In genomic region chr7:140005754-140006503, GRCh38 we compare ENCODE assay signal across 9 cellular contexts. TPM values are rescaled to one million over a fixed set of nuclear protein-coding genes. Genes with fewer than 3 reads are reported as not detected.
A peak's percentile ranks its signal among the peaks of the same experiment; 100 is the strongest.
DNase-seq lines count a peak whose midpoint lies in the region; ATAC-seq, FAIRE-seq and TF ChIP-seq lines count a peak whose summit lies in the region.
"Had no signal": no experiment of that assay in that cellular context is flagged by ENCODE, and none has a peak within 500 bp of the region (broad histone marks: within the 10 kb centered on the region; RNA-seq: fewer than 3 reads in every experiment).

No MANE protein-coding gene starts in this region.

- DNase-seq in D721Med (ENCODE audit: insufficient read length, low spot score) (no peak), HuH-7 (ENCODE audit: low spot score) (peak; percentile 96), cerebellar cortex (ENCODE audit: low spot score) (peak; percentile 10), lower lobe of right lung (no peak), NCI-H510A treated with DMSO at 0.1 percent for 48 hours (lab: John Stamatoyannopoulos, UW) (no peak), putamen (ENCODE audit: low spot score) (no peak)

- intact Hi-C loops in lower lobe of right lung (cut with DNase I): loop anchor here (10.0 kb wide), 3 partner anchors 231 to 391 kb away; partner anchors contain the start of gene HIPK2

- H3K4me1 ChIP-seq in lower lobe of right lung: no peaks in the 10 kb centered on the region
- H3K4me1 ChIP-seq: vagina had no signal

- no peak overlapping the region for H3K4me3 ChIP-seq in lower lobe of right lung
- H3K4me3 ChIP-seq: vagina had no signal

- no peak overlapping the region for H3K27ac ChIP-seq in lower lobe of right lung
- H3K27ac ChIP-seq: vagina had no signal

- ATAC-seq in lower lobe of right lung (no peak), GM19035 (IDR thresholded peaks at IDR 0.05; ENCODE audit: unreplicated experiment) (no peak), GM21447 (IDR thresholded peaks at IDR 0.05; ENCODE audit: unreplicated experiment) (no peak)

- FAIRE-seq in D721Med (lab: Jason Lieb, UNC): no peak

- no peaks in the 10 kb centered on the region for H3K9me3 ChIP-seq in lower lobe of right lung
- H3K9me3 ChIP-seq: vagina had no signal

- no peaks in the 10 kb centered on the region for H3K27me3 ChIP-seq in lower lobe of right lung (ENCODE audit: low read depth)
- H3K27me3 ChIP-seq: vagina had no signal

- H3K36me3 ChIP-seq in lower lobe of right lung: peaks cover 4% of the 10 kb centered on the region
- H3K36me3 ChIP-seq: vagina had no signal

- TF ChIP-seq CTCF in D721Med (IDR thresholded peaks at IDR 0.05; ENCODE audit: insufficient read depth, missing control alignments): peak; percentile 9
- TF ChIP-seq CTCF in lower lobe of right lung (IDR thresholded peaks at IDR 0.05): peak; percentile 14

RNA-seq across cellular contexts. Expression of gene PARP12, which starts 56.8 kb away (rescaled TPM):
- 122 TPM for total RNA-seq in lower lobe of right lung

Comparison
In these comparisons a context has a peak if more than half of its experiments do, and no peak if none do; other contexts are left out.
1. DNase-seq: peak in HuH-7 (single experiment) and cerebellar cortex (single experiment); none in D721Med (single experiment), lower lobe of right lung (single experiment), NCI-H510A treated with DMSO at 0.1 percent for 48 hours (single experiment) and putamen (single experiment).